Comparison of ENCODE assay signal across 8 cellular contexts in the genomic region with DNA sequence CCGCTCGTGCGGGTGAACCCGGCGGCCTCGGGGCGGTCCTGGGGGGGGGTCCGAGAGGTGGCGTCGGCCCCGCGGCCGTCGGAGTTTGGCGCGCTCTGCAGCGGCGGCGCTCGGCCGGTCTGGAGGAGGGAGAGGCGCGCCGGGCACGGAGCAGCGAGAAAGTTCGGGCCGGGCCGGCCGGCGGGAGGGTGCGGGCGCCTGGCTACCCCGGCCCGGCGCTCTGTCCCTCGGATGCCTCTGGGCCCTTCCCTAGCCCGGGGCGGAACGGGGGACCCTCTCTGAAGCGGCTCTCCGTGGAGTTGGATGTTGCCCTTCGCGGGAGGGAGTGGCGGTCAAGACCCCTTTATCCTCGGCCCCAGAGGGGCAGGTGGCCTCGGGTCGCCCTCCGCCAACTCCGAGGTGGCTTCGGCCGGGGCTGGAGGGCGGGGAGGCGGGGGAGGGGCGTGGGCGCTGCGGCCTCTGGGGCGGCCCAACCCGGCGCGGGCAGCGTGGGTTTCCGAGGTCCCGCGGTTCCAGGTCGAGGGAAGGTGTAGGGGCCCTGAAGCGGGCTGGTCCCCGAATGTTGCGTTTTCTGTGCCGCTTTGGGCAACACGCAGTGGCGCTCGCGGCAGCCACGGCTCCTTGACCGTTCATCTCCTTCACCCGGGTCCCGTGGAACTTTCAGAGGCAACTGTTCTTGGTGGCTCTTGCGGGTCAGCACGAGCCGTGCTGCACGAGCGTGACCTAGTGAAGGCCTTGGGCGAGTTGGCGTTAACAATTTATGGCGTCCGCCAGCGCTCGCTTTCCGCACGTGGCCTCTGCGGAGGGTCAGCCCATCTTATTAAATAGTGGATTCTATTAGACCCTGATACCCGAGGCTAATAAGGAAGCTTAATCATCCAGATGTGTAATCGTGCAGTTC. TPM values are rescaled to one million over a fixed set of nuclear protein-coding genes. Genes with fewer than 3 reads are reported as not detected.
DNase-seq lines count a peak whose midpoint lies in the region; FAIRE-seq and TF ChIP-seq lines count a peak whose summit lies in the region.

No MANE protein-coding gene starts in this region.

- H4K5ac ChIP-seq in H9 (ENCODE audit: insufficient read length, low read depth, low read length) = no peak overlapping the region

- H3K14ac ChIP-seq in H9 (ENCODE audit: insufficient read depth, low read length) = peak overlapping the region; percentile 85

- peak overlapping the region; percentile 72 to 86 for H3K4me3 Mint-ChIP-seq in H9

- peaks cover 2 to 11% (median 3%) of the 10 kb centered on the region in 3 experiments; a peak in 6 of 7 replicates for H3K36me3 Mint-ChIP-seq in H9 (ENCODE audit: insufficient read depth in 1 of 3, low read depth in 3 of 3)

- no peak overlapping the region for H3K27ac Mint-ChIP-seq in H9

- no peak overlapping the region for H3K4ac ChIP-seq in H9 (ENCODE audit: low read depth, low read length)

- H3K79me1 ChIP-seq in H9 (ENCODE audit: insufficient read depth, low read depth, low read length, poor library complexity, severe bottlenecking) = no peaks in the 10 kb centered on the region

- peak overlapping the region; percentile 75 for H3K18ac ChIP-seq in H9 (ENCODE audit: insufficient read length, low read depth, low read length)

- H2BK120ac ChIP-seq in H9 (ENCODE audit: low read depth, low read length, poor library complexity, severe bottlenecking) = no peak overlapping the region

- H3K9ac ChIP-seq in H9 (ENCODE audit: extremely low read depth, insufficient read length, low read length) (no peak overlapping the region), NT2/D1 (ENCODE audit: insufficient read length, low read depth) (peak overlapping the region; percentile 88)

- no peaks in the 10 kb centered on the region; the same call in 1 of the 2 replicates for H3K79me2 ChIP-seq in H9 (ENCODE audit: insufficient read depth, low read length)

- H3K9me3 Mint-ChIP-seq in H9 = peaks cover 0 to 3% of the 10 kb centered on the region in 2 experiments; a peak in 1 of 5 replicates

- no peak overlapping the region for H2AFZ ChIP-seq in H9 (ENCODE audit: low read length)

- H2BK20ac ChIP-seq in H9 (ENCODE audit: low read depth, low read length, poor library complexity, severe bottlenecking) = no peak overlapping the region

- H4K91ac ChIP-seq in H9 (ENCODE audit: insufficient read length, low read depth, low read length) = no peak overlapping the region

- no peak for FAIRE-seq in HTR-8/SVneo (lab: Jason Lieb, UNC)

- peaks cover 49% of the 10 kb centered on the region for H3K27me3 Mint-ChIP-seq in H9 (ENCODE audit: low read depth)

- H2AK5ac ChIP-seq in H9 (ENCODE audit: insufficient read length, low read length) = no peak overlapping the region

- peaks cover 13 to 19% of the 10 kb centered on the region in 2 experiments for H3K4me1 Mint-ChIP-seq in H9

- H2BK12ac ChIP-seq in H9 (ENCODE audit: insufficient read length, low read depth, low read length) = no peak overlapping the region

- no peak overlapping the region for H3K56ac ChIP-seq in H9 (ENCODE audit: insufficient read length, low read depth, low read length)

- peak overlapping the region; percentile 62 for H3K4me2 ChIP-seq in H9 (ENCODE audit: insufficient read depth, insufficient read length, low read length)

- no CpG with 5 or more reads among the region's 94 CpGs for WGBS in H9 (ENCODE audit: extremely low coverage, insufficient read length, low lambda C conversion rate)

- H4K20me1 ChIP-seq in H9 (ENCODE audit: control insufficient read depth, insufficient read depth, insufficient read length) = no peaks in the 10 kb centered on the region

- no peak overlapping the region for H2BK5ac ChIP-seq in H9 (ENCODE audit: insufficient read length, low read length)

- no peak overlapping the region for H3T11ph ChIP-seq in H9 (ENCODE audit: low read length)

- no peak overlapping the region for H3K27ac ChIP-seq in H9 (ENCODE audit: insufficient read length, low read depth, low read length)
- peak overlapping the region; percentile 26 for H3K27ac ChIP-seq in caudate nucleus (ENCODE audit: low read depth, low read length)

- DNase-seq in H9 (peak; percentile 41), NT2/D1 (ENCODE audit: low read depth, low spot score) (no peak), caudate nucleus (lab: John Stamatoyannopoulos, UW) (peak in 27 of 61 donors; percentile 3 to 61 (median 21)), kidney epithelial cell (ENCODE audit: low read depth) (no peak), NCI-H510A treated with DMSO at 0.1 percent for 48 hours (lab: John Stamatoyannopoulos, UW) (no peak), HTR-8/SVneo (ENCODE audit: insufficient read length, low spot score) (no peak)
- DNase-seq in stimulated activated CD4-positive, alpha-beta T cell treated with anti-CD3 and anti-CD28 coated beads, Interleukin-15, amount 100 ng/mL, for 24 hours = peak; percentile 27

- peak overlapping the region; percentile 32 for H3K4me3 ChIP-seq in GM12875 (ENCODE audit: low read depth, low read length)
- H3K4me3 ChIP-seq in NT2/D1 (ENCODE audit: insufficient read length, low read depth) = peak overlapping the region; percentile 60
- peak overlapping the region; percentile 60 for H3K4me3 ChIP-seq in kidney epithelial cell (ENCODE audit: low read depth, low read length)

- peaks cover 3% of the 10 kb centered on the region; the same call in 1 of the 2 replicates for H3K27me3 ChIP-seq in H9 (ENCODE audit: insufficient read depth, low read length)
- peaks cover 19% of the 10 kb centered on the region for H3K27me3 ChIP-seq in NT2/D1 (ENCODE audit: insufficient read depth, insufficient read length)
- H3K27me3 ChIP-seq in kidney epithelial cell (ENCODE audit: control insufficient read depth, insufficient read depth, low read length) = no peaks in the 10 kb centered on the region

- H3K4me1 ChIP-seq in H9 (ENCODE audit: insufficient read depth, low read length) (no peaks in the 10 kb centered on the region), NT2/D1 (ENCODE audit: insufficient read depth, insufficient read length) (no peaks in the 10 kb centered on the region)

- TF ChIP-seq CTCF in GM12875 (IDR thresholded peaks at IDR 0.05; ENCODE audit: borderline replicate concordance, insufficient read depth, low read depth, low read length) (no peak), H9 (conservative IDR thresholded peaks at IDR 0.05) (no peak), kidney epithelial cell (IDR thresholded peaks at IDR 0.05; ENCODE audit: insufficient read depth, low read length, poor library complexity, severe bottlenecking) (no peak)

- no peak overlapping the region; the same call in 1 of the 2 replicates for H2BK15ac ChIP-seq in H9 (ENCODE audit: low read depth, low read length)

- no peak overlapping the region for H4K8ac ChIP-seq in H9 (replicated peaks; ENCODE audit: insufficient read length, low read depth, low read length)

- H3K9me3 ChIP-seq in H9 (ENCODE audit: control insufficient read depth, low read depth, low read length) = no peaks in the 10 kb centered on the region
- H3K9me3 ChIP-seq in NT2/D1 (ENCODE audit: insufficient read depth, low read length) = no peaks in the 10 kb centered on the region

- H3K23ac ChIP-seq in H9 (ENCODE audit: insufficient read length, low read depth, low read length) = no peak overlapping the region

- no peaks in the 10 kb centered on the region for H3K36me3 ChIP-seq in NT2/D1 (ENCODE audit: insufficient read depth, insufficient read length, low read length)
- H3K36me3 ChIP-seq in kidney epithelial cell (ENCODE audit: control insufficient read depth, insufficient read depth, low read length) = no peaks in the 10 kb centered on the region

- H3K23me2 ChIP-seq in H9 (ENCODE audit: insufficient read length, low read depth, low read length, poor library complexity, severe bottlenecking) = peaks cover 13% of the 10 kb centered on the region

RNA-seq across cellular contexts. Expression of a gene that starts 0.7 kb away (rescaled TPM):
- total RNA-seq in H9 (2021) (14.3 and 14.9 TPM in 2 replicates), kidney epithelial cell (13.8 and 16.9 TPM in 2 replicates)

Comparison
In these comparisons a context has a peak if more than half of its experiments do, and no peak if none do; other contexts are left out.
1. DNase-seq: peak in H9 (single experiment) and stimulated activated CD4-positive, alpha-beta T cell treated with anti-CD3 and anti-CD28 coated beads, Interleukin-15, amount 100 ng/mL, for 24 hours (single experiment); none in NT2/D1 (single experiment), kidney epithelial cell (single experiment), NCI-H510A treated with DMSO at 0.1 percent for 48 hours (single experiment) and HTR-8/SVneo (single experiment).
2. Peak in every context shown above with its lines, with median percentiles within 50 percentile points of each other: H3K4me3 ChIP-seq.